In the genomic region with DNA sequence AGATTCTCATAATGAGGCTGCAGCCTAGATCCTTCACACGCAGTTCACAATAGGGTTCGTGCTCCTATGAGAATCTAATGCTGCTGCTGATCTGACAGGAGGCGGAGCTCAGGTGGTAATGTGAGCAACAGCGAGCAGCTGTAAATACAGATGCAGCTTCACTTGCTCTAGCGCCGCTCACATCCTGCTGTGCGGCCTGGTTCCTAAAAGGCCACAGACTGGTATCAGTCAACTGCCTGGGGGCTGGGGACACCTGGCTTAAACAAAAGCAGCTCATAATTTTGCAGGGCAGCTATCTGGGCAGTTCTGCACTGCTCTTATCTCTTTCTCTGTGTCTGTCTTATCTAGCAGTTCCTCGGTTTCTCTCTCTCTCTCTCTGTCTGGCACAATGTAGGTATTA, we compare ENCODE assay signal across 13 cellular contexts. TPM values are rescaled to one million over a fixed set of nuclear protein-coding genes. Genes with fewer than 3 reads are reported as not detected.
DNase-seq lines count a peak whose midpoint lies in the region; ATAC-seq and TF ChIP-seq lines count a peak whose summit lies in the region.
"Had no signal": no experiment of that assay in that cellular context is flagged by ENCODE, and none has a peak within 500 bp of the region (broad histone marks: within the 10 kb centered on the region; RNA-seq: fewer than 3 reads in every experiment).

No MANE protein-coding gene starts in this region.

- peaks cover 5% of the 10 kb centered on the region for H3K9me3 Mint-ChIP-seq in activated naive CD4-positive, alpha-beta T cell treated with anti-CD3 and anti-CD28 coated beads for 36 hours
- H3K9me3 Mint-ChIP-seq in stimulated activated effector memory CD8-positive, alpha-beta T cell treated with anti-CD3 and anti-CD28 coated beads, Interleukin-12 subunit alpha, Interleukin-12 subunit beta, amount 100 ng/mL, for 72 hours = no peaks in the 10 kb centered on the region
- peaks cover 12% of the 10 kb centered on the region for H3K9me3 Mint-ChIP-seq in endodermal cell

- no peaks in the 10 kb centered on the region for H3K79me2 ChIP-seq in OCI-LY3 (ENCODE audit: low read length)
- H3K79me2 ChIP-seq: parathyroid adenoma had no signal

- H3K27ac ChIP-seq in OCI-LY3 (ENCODE audit: low read length) (peak overlapping the region; percentile 53), endodermal cell (ENCODE audit: low read depth, low read length) (no peak overlapping the region)
- H3K27ac ChIP-seq: breast epithelium, parathyroid adenoma had no signal

- peak overlapping the region; percentile 24; the same call in 1 of the 2 replicates for H3K9ac ChIP-seq in OCI-LY3 (ENCODE audit: low read length)
- no peak overlapping the region for H3K9ac ChIP-seq in endodermal cell (ENCODE audit: extremely low read depth, low read length, poor library complexity, severe bottlenecking)
- H3K9ac ChIP-seq: parathyroid adenoma had no signal

- H4K20me1 ChIP-seq in OCI-LY3 (ENCODE audit: insufficient read depth, low read length) = no peaks in the 10 kb centered on the region

- H3K4me2 ChIP-seq in OCI-LY3 (ENCODE audit: low read length) = peak overlapping the region; percentile 55

- peak; percentile 72 for DNase-seq in activated naive CD4-positive, alpha-beta T cell treated with anti-CD3 and anti-CD28 coated beads for 36 hours
- no peak for DNase-seq in activated naive CD4-positive, alpha-beta T cell treated with Interleukin-2 at 50 U/mL for 16 hours
- DNase-seq in stimulated activated effector memory CD8-positive, alpha-beta T cell treated with anti-CD3 and anti-CD28 coated beads, Interleukin-12 subunit alpha, Interleukin-12 subunit beta, amount 100 ng/mL, for 72 hours (ENCODE audit: low spot score in 2 of 2) = no peak
- DNase-seq in putamen (ENCODE audit: low spot score) (no peak), HuH-7.5 (ENCODE audit: low spot score) (no peak), endodermal cell (no peak)
- DNase-seq: left cardiac atrium, PC-3 had no signal

- H3K36me3 ChIP-seq in OCI-LY3 (replicated peaks; ENCODE audit: low read depth, low read length) = peaks cover 29% of the 10 kb centered on the region
- H3K36me3 ChIP-seq in endodermal cell (ENCODE audit: control insufficient read depth, insufficient read depth, low read length) = no peaks in the 10 kb centered on the region
- H3K36me3 ChIP-seq: breast epithelium had no signal

- H3K4me1 Mint-ChIP-seq in activated naive CD4-positive, alpha-beta T cell treated with anti-CD3 and anti-CD28 coated beads for 36 hours (ENCODE audit: low read depth) = peaks cover 9% of the 10 kb centered on the region
- H3K4me1 Mint-ChIP-seq in stimulated activated effector memory CD8-positive, alpha-beta T cell treated with anti-CD3 and anti-CD28 coated beads, Interleukin-12 subunit alpha, Interleukin-12 subunit beta, amount 100 ng/mL, for 72 hours = peaks cover 27% of the 10 kb centered on the region
- no peaks in the 10 kb centered on the region for H3K4me1 Mint-ChIP-seq in endodermal cell

- peak; percentile 82 for ATAC-seq in HG02981 (IDR thresholded peaks at IDR 0.05; ENCODE audit: unreplicated experiment)
- peak; percentile 90 for ATAC-seq in stimulated activated effector memory CD8-positive, alpha-beta T cell treated with anti-CD3 and anti-CD28 coated beads, Interleukin-12 subunit alpha, Interleukin-12 subunit beta, amount 100 ng/mL, for 72 hours
- ATAC-seq: left cardiac atrium, PC-3 had no signal

- intact Hi-C loops in activated naive CD4-positive, alpha-beta T cell treated with anti-CD3 and anti-CD28 coated beads for 36 hours (cut with micrococcal nuclease) = loop anchor here (1.0 to 10.0 kb wide), 2 partner anchors 9 to 493 kb away; no protein-coding TSS in a partner anchor

- CTCF ChIA-PET in activated naive CD4-positive, alpha-beta T cell treated with anti-CD3 and anti-CD28 coated beads for 36 hours (lab: Charles Lee) = interaction anchor here (0.7 to 2.3 kb wide), 5 partner anchors 8 to 306 kb away, joined by 3 to 8 read pairs (median 4); no protein-coding TSS in a partner anchor

- WGBS in endodermal cell (ENCODE audit: insufficient coverage in 1 of 2, insufficient read length in 1 of 2), 2 experiments = 75 to 88% methylated on average over 4 to 8 of the region's 8 CpGs

- no peak overlapping the region for H3K27ac Mint-ChIP-seq in activated naive CD4-positive, alpha-beta T cell treated with anti-CD3 and anti-CD28 coated beads for 36 hours
- peak overlapping the region; percentile 29 for H3K27ac Mint-ChIP-seq in stimulated activated effector memory CD8-positive, alpha-beta T cell treated with anti-CD3 and anti-CD28 coated beads, Interleukin-12 subunit alpha, Interleukin-12 subunit beta, amount 100 ng/mL, for 72 hours
- no peak overlapping the region for H3K27ac Mint-ChIP-seq in endodermal cell
- H3K27ac Mint-ChIP-seq: B cell had no signal

- H3K27me3 ChIP-seq in OCI-LY3 (ENCODE audit: low read depth, low read length) = no peaks in the 10 kb centered on the region
- no peaks in the 10 kb centered on the region for H3K27me3 ChIP-seq in endodermal cell (ENCODE audit: control insufficient read depth, insufficient read depth, low read length, poor library complexity, severe bottlenecking)
- H3K27me3 ChIP-seq: breast epithelium had no signal

- H3K36me3 Mint-ChIP-seq in activated naive CD4-positive, alpha-beta T cell treated with anti-CD3 and anti-CD28 coated beads for 36 hours (ENCODE audit: low read depth) = peaks cover 6% of the 10 kb centered on the region
- peaks cover 4% of the 10 kb centered on the region for H3K36me3 Mint-ChIP-seq in stimulated activated effector memory CD8-positive, alpha-beta T cell treated with anti-CD3 and anti-CD28 coated beads, Interleukin-12 subunit alpha, Interleukin-12 subunit beta, amount 100 ng/mL, for 72 hours
- no peaks in the 10 kb centered on the region for H3K36me3 Mint-ChIP-seq in endodermal cell (ENCODE audit: low read depth)

- H3K27me3 Mint-ChIP-seq in activated naive CD4-positive, alpha-beta T cell treated with anti-CD3 and anti-CD28 coated beads for 36 hours (ENCODE audit: low read depth) = no peaks in the 10 kb centered on the region
- H3K27me3 Mint-ChIP-seq in endodermal cell (ENCODE audit: insufficient read depth) = no peaks in the 10 kb centered on the region
- H3K27me3 Mint-ChIP-seq: B cell had no signal

- peak overlapping the region; percentile 35 for H3K4me3 Mint-ChIP-seq in activated naive CD4-positive, alpha-beta T cell treated with anti-CD3 and anti-CD28 coated beads for 36 hours
- H3K4me3 Mint-ChIP-seq in stimulated activated effector memory CD8-positive, alpha-beta T cell treated with anti-CD3 and anti-CD28 coated beads, Interleukin-12 subunit alpha, Interleukin-12 subunit beta, amount 100 ng/mL, for 72 hours = no peak overlapping the region
- H3K4me3 Mint-ChIP-seq in endodermal cell = no peak overlapping the region
- H3K4me3 Mint-ChIP-seq: B cell had no signal

- H2AFZ ChIP-seq in OCI-LY3 (ENCODE audit: low read depth, low read length) = no peak overlapping the region
- H2AFZ ChIP-seq: parathyroid adenoma had no signal

- TF ChIP-seq CTCF in OCI-LY3 (IDR thresholded peaks at IDR 0.05; ENCODE audit: low read depth, low read length) (peak; percentile 17; the same call in 1 of the 2 replicates), endodermal cell (conservative IDR thresholded peaks at IDR 0.05) (no peak)

- H3K9me3 ChIP-seq in OCI-LY3 (ENCODE audit: insufficient read depth, low read length) (peaks cover 8% of the 10 kb centered on the region), endodermal cell (ENCODE audit: control insufficient read depth, low read length) (no peaks in the 10 kb centered on the region)

- H3K4me1 ChIP-seq in OCI-LY3 (ENCODE audit: low read length) (peaks cover 25% of the 10 kb centered on the region), endodermal cell (ENCODE audit: control insufficient read depth, insufficient read depth, low read length) (no peaks in the 10 kb centered on the region)
- H3K4me1 ChIP-seq: breast epithelium had no signal

- peak overlapping the region; percentile 8 for H3K4me3 ChIP-seq in OCI-LY3 (ENCODE audit: low read length)
- H3K4me3 ChIP-seq in endodermal cell (ENCODE audit: low read length) = no peak overlapping the region
- H3K4me3 ChIP-seq: breast epithelium had no signal

RNA-seq across cellular contexts. Expression of gene CD226, which starts 20.4 kb away (rescaled TPM):
- total RNA-seq in activated naive CD4-positive, alpha-beta T cell treated with anti-CD3 and anti-CD28 coated beads for 36 hours = 10 to 100 TPM; 19.4 to 19.9 TPM
- total RNA-seq in endodermal cell = under 1 TPM in 1 of 2 donors, not detected in 1; 0.13 TPM
- polyA plus RNA-seq in endodermal cell (2013, experiment 1 of 2) = 0.07 TPM
- 0.08 TPM for polyA plus RNA-seq in endodermal cell (2013, experiment 2 of 2)

Comparison
In these comparisons a context has a peak if more than half of its experiments do, and no peak if none do; other contexts are left out.
1. RNA of gene CD226, which starts 20.4 kb away (total RNA-seq): 19.4 to 19.9 TPM in activated naive CD4-positive, alpha-beta T cell treated with anti-CD3 and anti-CD28 coated beads for 36 hours; 0.13 TPM in endodermal cell; every median in the first group is over 10 times any median in the second.